ENCODE assay signal across 8 cellular contexts in the genomic region with DNA sequence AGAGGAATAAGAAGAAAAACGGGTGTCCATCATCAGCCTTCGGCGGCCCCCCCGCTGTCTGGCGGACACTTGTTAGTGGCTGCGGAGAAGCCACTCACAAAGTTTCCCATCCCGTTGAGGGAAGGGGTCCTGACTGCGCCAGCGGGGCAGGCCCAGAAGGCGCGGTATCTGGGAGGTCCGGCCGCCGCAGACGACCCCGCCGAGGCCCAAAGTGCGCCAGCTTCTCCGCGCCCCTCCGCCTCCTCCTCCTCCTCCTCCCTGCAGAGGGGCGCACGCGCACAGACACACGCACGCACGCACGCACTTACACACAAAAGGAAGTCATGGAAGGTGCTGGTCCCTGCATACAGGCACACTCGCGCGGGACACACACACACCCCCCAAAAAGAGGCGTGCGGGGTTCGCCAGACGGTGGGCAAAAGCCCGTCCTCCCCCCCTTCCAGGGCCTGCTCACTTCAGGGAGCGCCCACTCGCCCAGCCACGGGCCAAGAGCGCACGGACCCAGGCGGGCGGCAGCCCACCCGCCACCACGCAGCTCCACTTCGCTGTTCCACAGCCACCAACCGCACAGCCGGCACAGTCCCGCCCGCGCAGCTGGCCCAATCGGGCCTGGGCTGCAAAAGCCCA.
A peak's percentile ranks its signal among the peaks of the same experiment; 100 is the strongest.
DNase-seq lines count a peak whose midpoint lies in the region; ATAC-seq and TF ChIP-seq lines count a peak whose summit lies in the region.

No MANE protein-coding gene starts in this region.

- peak; percentile 57 for ATAC-seq in HG02943 (IDR thresholded peaks at IDR 0.05; ENCODE audit: low read depth, unreplicated experiment)

- DNase-seq in GM13977 (ENCODE audit: low spot score) (peak; percentile 85), T-helper 1 cell (peak; percentile 11 to 48 (median 43)), astrocyte of the spinal cord (ENCODE audit: low read depth, low spot score) (peak; percentile 51), iPS-NIHi7 (ENCODE audit: extremely low spot score) (peak; percentile 61), NCI-H2171 (lab: John Stamatoyannopoulos, UW) (no peak), cerebellar nuclear complex (lab: John Stamatoyannopoulos, UW) (no peak)
- DNase-seq in stimulated activated CD4-positive, alpha-beta T cell treated with anti-CD3 and anti-CD28 coated beads, Interleukin-15, amount 100 ng/mL, for 1 hour (ENCODE audit: low read depth in 1 of 2, low spot score in 1 of 2), result peak; percentile 6 to 45

- in situ Hi-C loops in GM13977 (cut with MboI; ENCODE audit: low pct_unique_long_range_greater_than_20kb, low sequenced_read_pairs, unreplicated experiment) (no loop called here), astrocyte of the spinal cord (cut with HindIII; ENCODE audit: low sequenced_read_pairs) (no loop called here)

- peak overlapping the region; percentile 56 for H3K4me3 ChIP-seq in astrocyte of the spinal cord (ENCODE audit: low read depth, low read length)

- no peak for TF ChIP-seq CTCF in GM13977 (IDR thresholded peaks at IDR 0.05; ENCODE audit: extremely low read depth, insufficient read depth, missing control alignments)
- no peak for TF ChIP-seq CTCF in astrocyte of the spinal cord (IDR thresholded peaks at IDR 0.05; ENCODE audit: low read depth, low read length)

Comparison
In these comparisons a context has a peak if more than half of its experiments do, and no peak if none do; other contexts are left out.
1. DNase-seq: peak in GM13977 (single experiment), T-helper 1 cell (5 of 5), astrocyte of the spinal cord (single experiment), iPS-NIHi7 (single experiment) and stimulated activated CD4-positive, alpha-beta T cell treated with anti-CD3 and anti-CD28 coated beads, Interleukin-15, amount 100 ng/mL, for 1 hour (2 of 2); none in NCI-H2171 (single experiment) and cerebellar nuclear complex (0 of 2).